In genomic region chr6:2222275-2222842, GRCh38 we compare ENCODE assay signal across 8 cellular contexts. TPM values are rescaled to one million over a fixed set of nuclear protein-coding genes. Genes with fewer than 3 reads are reported as not detected.
DNase-seq lines count a peak whose midpoint lies in the region; ATAC-seq and TF ChIP-seq lines count a peak whose summit lies in the region.

No MANE protein-coding gene starts in this region.

- DNase-seq in NCI-H2227 (lab: John Stamatoyannopoulos, UW; ENCODE audit: unreplicated experiment): peak; percentile 73
- DNase-seq in epithelial cell of proximal tubule (ENCODE audit: low read depth): no peak
- no peak for DNase-seq in effector CD4-positive, alpha-beta T cell

- no peaks in the 10 kb centered on the region for H3K27me3 ChIP-seq in skeletal muscle tissue (ENCODE audit: control insufficient read depth in 3 of 3, insufficient read depth in 3 of 3, low read length in 3 of 3)

- TF ChIP-seq CTCF in epithelial cell of proximal tubule (conservative IDR thresholded peaks at IDR 0.05; ENCODE audit: low read depth, low read length): no peak

- no peaks in the 10 kb centered on the region for H3K9me3 ChIP-seq in skeletal muscle tissue (ENCODE audit: control insufficient read depth in 3 of 3, low read length in 3 of 3)

- ATAC-seq in GM19372 (IDR thresholded peaks at IDR 0.05; ENCODE audit: low read depth, unreplicated experiment): peak; percentile 41
- ATAC-seq in HG03442 (IDR thresholded peaks at IDR 0.05; ENCODE audit: unreplicated experiment): no peak
- ATAC-seq in HG02884 (IDR thresholded peaks at IDR 0.05; ENCODE audit: unreplicated experiment): no peak
- no peak for ATAC-seq in activated CD4-positive, CD25-positive, alpha-beta regulatory T cell treated with anti-CD3 and anti-CD28 coated beads, Interleukin-2, amount 50 U/mL, for 24 hours

- peaks cover 0 to 7% (median 5%) of the 10 kb centered on the region in 3 donors for H3K4me1 ChIP-seq in skeletal muscle tissue (ENCODE audit: control insufficient read depth in 3 of 3, insufficient read depth in 3 of 3, low read length in 3 of 3)

- peak overlapping the region in 2 of 3 donors; percentile 46 to 71 for H3K9ac ChIP-seq in skeletal muscle tissue (ENCODE audit: low read depth in 1 of 3, low read length in 3 of 3)

- H3K4me3 ChIP-seq in epithelial cell of proximal tubule (ENCODE audit: low read depth, low read length) (peak overlapping the region; percentile 84), skeletal muscle tissue (ENCODE audit: low read length in 3 of 3) (peak overlapping the region; percentile 61 to 81 (median 64))

- H3K27ac ChIP-seq in skeletal muscle tissue (ENCODE audit: low read depth, low read length): peak overlapping the region; percentile 39

- H3K36me3 ChIP-seq in skeletal muscle tissue (ENCODE audit: control insufficient read depth in 3 of 3, insufficient read depth in 3 of 3, low read length in 3 of 3): no peaks in the 10 kb centered on the region

RNA-seq across cellular contexts. Expression of gene GMDS, which starts 23.0 kb away (rescaled TPM):
- total RNA-seq in epithelial cell of proximal tubule (17.9 and 22.1 TPM in 2 replicates), skeletal muscle tissue (7.8 TPM)
